Comparison of ENCODE assay signal across 8 cellular contexts in genomic region chr11:68213555-68214172, GRCh38. TPM values are rescaled to one million over a fixed set of nuclear protein-coding genes. Genes with fewer than 3 reads are reported as not detected.
DNase-seq lines count a peak whose midpoint lies in the region; ATAC-seq and TF ChIP-seq lines count a peak whose summit lies in the region.

No MANE protein-coding gene starts in this region.

- TF ChIP-seq POLR2A in NB4 (IDR thresholded peaks at IDR 0.05; ENCODE audit: extremely low read depth, insufficient read length) = peak; percentile 96
- TF ChIP-seq POLR2A in tibial nerve (IDR thresholded peaks at IDR 0.05) = peak; percentile 64 to 92

- WGBS in adipose tissue, 3 donors = 0 to 1% (median 0%) methylated on average over 56 to 90 of the region's 90 CpGs
- WGBS in heart right ventricle, 2 donors = 0 to 1% methylated on average over 83 to 89 of the region's 90 CpGs
- WGBS in tibial nerve, 2 donors = 0% methylated on average over 32 of the region's 90 CpGs; no CpG with 5 or more reads in 1 of the 2 donors

- H3K27me3 ChIP-seq in H7 (ENCODE audit: control insufficient read depth, insufficient read depth, low read length) (peaks cover 11% of the 10 kb centered on the region), heart right ventricle (no peaks in the 10 kb centered on the region), tibial nerve (no peaks in the 10 kb centered on the region)

- no peak for TF ChIP-seq CTCF in NB4 (IDR thresholded peaks at IDR 0.05; ENCODE audit: low read depth, low read length)
- TF ChIP-seq CTCF in heart right ventricle (IDR thresholded peaks at IDR 0.05) = peak in 3 of 9 donors; percentile 7 to 18 (median 9)
- peak in 3 of 5 experiments; percentile 17 to 78 (median 74) for TF ChIP-seq CTCF in tibial nerve (IDR thresholded peaks at IDR 0.05)

- H3K27ac ChIP-seq in adipose tissue (ENCODE audit: low read depth, low read length) (peak overlapping the region; percentile 99), heart right ventricle (peak overlapping the region; percentile 94 to 100 (median 100)), tibial nerve (peak overlapping the region; percentile 96 to 100 (median 98))

- H3K9me3 ChIP-seq in heart right ventricle = no peaks in the 10 kb centered on the region
- no peaks in the 10 kb centered on the region for H3K9me3 ChIP-seq in tibial nerve

- peak; percentile 90 for DNase-seq in EH (ENCODE audit: low read depth)
- DNase-seq in H7 = peak; percentile 93
- DNase-seq in NB4 (ENCODE audit: low read depth) = peak; percentile 97
- DNase-seq in T follicular helper cell (ENCODE audit: low read depth) = peak; percentile 72
- DNase-seq in heart right ventricle = peak; percentile 87 to 90
- DNase-seq in pons (ENCODE audit: low spot score) = peak; percentile 81
- peak; percentile 79 to 80 for DNase-seq in tibial nerve (ENCODE audit: low spot score in 2 of 2)

- H3K4me1 ChIP-seq in heart right ventricle (peaks cover 17 to 65% (median 49%) of the 10 kb centered on the region in 9 donors), tibial nerve (peaks cover 0 to 49% (median 36%) of the 10 kb centered on the region in 4 donors)

- peak in 1 of 2 donors; percentile 91 for TF ChIP-seq EP300 in tibial nerve (IDR thresholded peaks at IDR 0.05)

- ATAC-seq in heart right ventricle = peak; percentile 59 to 80 (median 69)

- H3K4me3 ChIP-seq in H7 (ENCODE audit: insufficient read depth, low read depth, low read length) (peak overlapping the region; percentile 76), NB4 (ENCODE audit: low read depth, low read length) (peak overlapping the region; percentile 54), heart right ventricle (peak overlapping the region; percentile 68 to 97 (median 81)), tibial nerve (peak overlapping the region; percentile 72 to 88 (median 82))

- intact Hi-C loops in heart right ventricle (cut with DNase I) = loop anchor here in 4 of 10 donors (5.0 to 10.0 kb wide), 4 partner anchors 91 to 179 kb away; partner anchors contain the start of genes TCIRG1 (in 2 of the 4), CHKA (in 1 of the 4) and NDUFS8 (in 1 of the 4)

- H3K36me3 ChIP-seq in H7 (replicated peaks; ENCODE audit: control insufficient read depth, insufficient read depth, low read length) = no peaks in the 10 kb centered on the region
- no peaks in the 10 kb centered on the region for H3K36me3 ChIP-seq in heart right ventricle
- no peaks in the 10 kb centered on the region for H3K36me3 ChIP-seq in tibial nerve

RNA-seq across cellular contexts. Expression of gene KMT5B, which starts 0.6 kb away (rescaled TPM):
- total RNA-seq in H7 (2014; rRNA removed; shearing (Covaris generic)) = 17.5 and 22.8 TPM in 2 replicates
- 10 to 100 TPM; 10.6 to 19.2 (median 16.8) TPM for polyA plus RNA-seq in adipose tissue
- total RNA-seq in heart right ventricle = 10 to 100 TPM; 26.2 to 37.1 (median 30.5) TPM
- 10 to 100 TPM; 10.5 to 25.0 TPM for polyA plus RNA-seq in heart right ventricle
- 10 to 100 TPM; 25.5 to 47.1 (median 40.3) TPM for total RNA-seq in tibial nerve

RNA-seq across cellular contexts. Expression of gene C11orf24, which starts 58.1 kb away (rescaled TPM):
- total RNA-seq in H7 (2014; rRNA removed; shearing (Covaris generic)) = 38.4 and 47.0 TPM in 2 replicates
- 10 to 100 TPM; 14.4 to 23.4 (median 16.8) TPM for polyA plus RNA-seq in adipose tissue
- total RNA-seq in heart right ventricle = 10 to 100 TPM; 14.9 to 45.6 (median 28.1) TPM
- polyA plus RNA-seq in heart right ventricle = 10 to 100 TPM; 54.2 to 62.2 TPM
- 10 to 100 TPM; 33.3 to 59.4 (median 41.2) TPM for total RNA-seq in tibial nerve

Comparison
In these comparisons a context has a peak if more than half of its experiments do, and no peak if none do; other contexts are left out.
1. Peak in every context shown above with its lines: DNase-seq, ATAC-seq, H3K4me3 ChIP-seq and H3K27ac ChIP-seq.